8 cellular contexts compared by ENCODE assay signal in the genomic region with DNA sequence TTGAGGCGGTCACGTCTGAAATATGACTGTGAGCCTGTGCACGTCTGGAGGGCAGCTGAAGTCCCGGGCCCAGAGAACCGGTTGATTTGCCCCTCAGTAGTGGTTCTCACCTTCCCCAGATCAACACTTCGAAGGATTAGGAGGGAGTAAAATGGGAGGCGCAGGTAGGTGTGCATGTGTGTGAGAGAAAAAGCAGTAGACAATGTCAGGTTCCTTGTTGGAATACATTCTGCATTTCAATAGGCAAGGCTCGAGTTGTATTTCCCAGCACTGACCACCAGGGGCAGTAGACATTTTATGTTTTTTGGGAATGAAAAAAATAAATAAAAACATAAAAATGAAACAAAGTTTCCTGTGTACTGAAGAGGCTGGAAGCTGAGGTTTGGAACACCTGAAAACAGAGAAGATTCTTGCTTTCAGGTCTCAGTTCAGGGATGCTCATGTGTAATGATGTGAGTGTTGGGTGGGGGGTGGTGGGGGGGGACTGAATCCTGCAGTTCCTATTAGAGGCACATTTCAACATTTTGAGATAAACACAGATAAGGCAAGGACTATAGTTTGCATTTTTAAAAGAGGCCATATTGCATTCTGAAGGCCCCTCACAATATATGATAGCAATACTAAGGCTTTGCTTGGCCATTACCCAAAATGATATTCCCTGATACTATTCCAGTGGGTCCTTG.
DNase-seq lines count a peak whose midpoint lies in the region; ATAC-seq, FAIRE-seq and TF ChIP-seq lines count a peak whose summit lies in the region.

No MANE protein-coding gene starts in this region.

- H3K27ac Mint-ChIP-seq in mesothelial cell of epicardium, result no peak overlapping the region

- no peak for ATAC-seq in GM21526 (IDR thresholded peaks at IDR 0.05; ENCODE audit: low FRiP score, unreplicated experiment)

- no peak overlapping the region for H3K4me3 ChIP-seq in breast epithelium

- intact Hi-C loops in breast epithelium (cut with DNase I; ENCODE audit: low total_unique reads), result no loop called here

- H3K4me1 ChIP-seq in breast epithelium, result no peaks in the 10 kb centered on the region

- H3K36me3 ChIP-seq in breast epithelium, result no peaks in the 10 kb centered on the region

- no peaks in the 10 kb centered on the region for H3K9me3 Mint-ChIP-seq in mesothelial cell of epicardium

- no peak overlapping the region for H3K4me3 Mint-ChIP-seq in mesothelial cell of epicardium

- H3K4me1 Mint-ChIP-seq in mesothelial cell of epicardium, result peaks cover 30% of the 10 kb centered on the region

- no peaks in the 10 kb centered on the region for H3K27me3 Mint-ChIP-seq in mesothelial cell of epicardium (ENCODE audit: low read depth)

- TF ChIP-seq POLR2A in breast epithelium (IDR thresholded peaks at IDR 0.05) (no peak), GM12892 (IDR thresholded peaks at IDR 0.05; ENCODE audit: low read depth, low read length) (no peak)

- TF ChIP-seq CTCF in breast epithelium (IDR thresholded peaks at IDR 0.05), result peak in 2 of 3 donors; percentile 26 to 47
- TF ChIP-seq CTCF in mesothelial cell of epicardium (IDR thresholded peaks at IDR 0.05; ENCODE audit: unreplicated experiment), result peak; percentile 97

- FAIRE-seq in GM12892 (lab: Jason Lieb, UNC), result no peak

- no peaks in the 10 kb centered on the region for H3K36me3 Mint-ChIP-seq in mesothelial cell of epicardium

- peak in 2 of 3 donors; percentile 10 to 14 for DNase-seq in stimulated activated CD4-positive, alpha-beta T cell treated with anti-CD3 and anti-CD28 coated beads, Interleukin-12 subunit alpha, Interleukin-12 subunit beta, amount 100 ng/mL, for 48 hours (ENCODE audit: low read depth in 2 of 3, low spot score in 1 of 3)
- no peak for DNase-seq in stimulated activated CD4-positive, alpha-beta T cell treated with anti-CD3 and anti-CD28 coated beads, Interleukin-12 subunit alpha, Interleukin-12 subunit beta, amount 100 ng/mL, for 4 hours
- DNase-seq in NCI-H1092 treated with DMSO at 0.1 percent for 48 hours (lab: John Stamatoyannopoulos, UW) (peak; percentile 36), breast epithelium (ENCODE audit: low spot score in 2 of 2) (no peak), mesothelial cell of epicardium (ENCODE audit: low spot score in 2 of 2, unreplicated experiment in 2 of 2) (peak in 1 of 2 experiments; percentile 59), GM12892 (ENCODE audit: insufficient read length) (no peak)
- no peak for DNase-seq in stimulated activated naive CD4-positive, alpha-beta T cell (lab: John Stamatoyannopoulos, UW)

- H3K27ac ChIP-seq in breast epithelium, result no peak overlapping the region

- no peaks in the 10 kb centered on the region for H3K9me3 ChIP-seq in breast epithelium

- peaks cover 0 to 9% of the 10 kb centered on the region in 2 donors for H3K27me3 ChIP-seq in breast epithelium

Comparison
In these comparisons a context has a peak if more than half of its experiments do, and no peak if none do; other contexts are left out.
1. DNase-seq: peak in stimulated activated CD4-positive, alpha-beta T cell treated with anti-CD3 and anti-CD28 coated beads, Interleukin-12 subunit alpha, Interleukin-12 subunit beta, amount 100 ng/mL, for 48 hours (2 of 3) and NCI-H1092 treated with DMSO at 0.1 percent for 48 hours (single experiment); none in stimulated activated CD4-positive, alpha-beta T cell treated with anti-CD3 and anti-CD28 coated beads, Interleukin-12 subunit alpha, Interleukin-12 subunit beta, amount 100 ng/mL, for 4 hours (single experiment), breast epithelium (0 of 2), stimulated activated naive CD4-positive, alpha-beta T cell (0 of 6) and GM12892 (single experiment).